ENCODE assay signal across 11 cellular contexts in genomic region chr1:46662919-46663318, GRCh38. TPM values are rescaled to one million over a fixed set of nuclear protein-coding genes. Genes with fewer than 3 reads are reported as not detected.
"Had no signal": no experiment of that assay in that cellular context is flagged by ENCODE, and none has a peak within 500 bp of the region (broad histone marks: within the 10 kb centered on the region; RNA-seq: fewer than 3 reads in every experiment).

No MANE protein-coding gene starts in this region.

RNA-seq across cellular contexts. Expression of gene TEX38, which starts 8.7 kb away (rescaled TPM):
- total RNA-seq: activated B cell treated with CpG ODN at 0.5 μM for 24 hours; activated CD4-positive, alpha-beta memory T cell treated with anti-CD3 and anti-CD28 coated beads, Interleukin-2, amount 10 ng/mL, durations not matched to agents 7 days and 5 days; activated CD4-positive, alpha-beta T cell treated with anti-CD3 and anti-CD28 coated beads, Interleukin-2, amount 10 ng/mL, durations not matched to agents 24 days and 14 days; activated CD4-positive, alpha-beta T cell treated with anti-CD3 and anti-CD28 coated beads, Interleukin-2, amount 10 ng/mL, durations not matched to agents 7 days and 5 days; activated CD8-positive, alpha-beta memory T cell treated with anti-CD3 and anti-CD28 coated beads for 36 hours; activated CD8-positive, alpha-beta memory T cell treated with anti-CD3 and anti-CD28 coated beads, Interleukin-2, amount 10 ng/mL, durations not matched to agents 7 days and 5 days; activated CD8-positive, alpha-beta T cell treated with anti-CD3 and anti-CD28 coated beads for 36 hours; activated CD8-positive, alpha-beta T cell treated with anti-CD3 and anti-CD28 coated beads, Interleukin-2, amount 10 ng/mL, durations not matched to agents 7 days and 5 days; T-helper 1 cell treated with Interleukin-12 subunit alpha and Interleukin-12 subunit beta and Interleukin-4 antibody, amounts not matched to agents 30 ng/mL and 1 ng/mL, for 36 hours; T-helper 17 cell; T-helper 2 cell treated with Interferon-gamma antibody and Interleukin-4, amounts not matched to agents 100 ng/mL and 5 ng/mL, for 36 hours had no signal
